21 cellular contexts compared by ENCODE assay signal in the genomic region with DNA sequence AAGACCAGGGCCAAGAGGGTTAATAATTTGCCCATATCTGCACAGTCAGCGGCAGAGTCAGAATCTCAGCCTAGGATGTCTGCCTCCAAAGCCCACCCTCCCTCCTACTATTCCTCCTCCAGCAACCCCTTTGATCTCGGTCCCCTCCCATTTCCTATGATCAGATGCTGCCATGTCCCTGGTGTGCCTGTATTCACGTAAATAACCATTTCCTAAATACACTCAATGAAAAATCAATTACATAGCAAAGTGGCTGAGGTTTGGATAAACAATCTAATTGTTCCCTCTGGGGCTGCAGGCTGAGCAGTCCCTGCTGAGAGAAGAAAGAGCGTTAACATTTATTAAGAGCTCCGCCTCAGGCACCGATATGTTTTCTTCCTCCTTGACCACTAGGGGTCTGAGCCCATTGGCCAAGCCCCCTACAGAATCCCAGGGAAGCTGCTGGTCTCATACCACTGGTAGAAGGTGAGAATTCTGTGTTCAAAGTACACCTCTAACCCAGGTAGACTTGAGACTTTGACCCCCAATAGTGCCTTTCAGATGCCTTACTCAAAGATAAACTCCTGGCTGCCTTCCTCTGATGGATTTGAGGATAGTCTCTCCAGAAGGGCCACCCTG. TPM values are rescaled to one million over a fixed set of nuclear protein-coding genes. Genes with fewer than 3 reads are reported as not detected.
DNase-seq lines count a peak whose midpoint lies in the region; ATAC-seq, FAIRE-seq and TF ChIP-seq lines count a peak whose summit lies in the region.
"Had no signal": no experiment of that assay in that cellular context is flagged by ENCODE, and none has a peak within 500 bp of the region (broad histone marks: within the 10 kb centered on the region; RNA-seq: fewer than 3 reads in every experiment).

No MANE protein-coding gene starts in this region.

- H4K20me1 ChIP-seq in HepG2 (ENCODE audit: insufficient read depth, low read length) (no peaks in the 10 kb centered on the region), OCI-LY3 (ENCODE audit: insufficient read depth, low read length) (no peaks in the 10 kb centered on the region), hepatocyte (ENCODE audit: insufficient read depth, poor library complexity, severe bottlenecking) (no peaks in the 10 kb centered on the region)

- H3K79me2 ChIP-seq in HepG2 (ENCODE audit: insufficient read depth, low read length) (no peaks in the 10 kb centered on the region), OCI-LY3 (ENCODE audit: low read length) (no peaks in the 10 kb centered on the region), hepatocyte (no peaks in the 10 kb centered on the region)

- BruUV-seq in HepG2 (replicated peaks; lab: Mats Ljungman, UMichigan): no TSS peak

- TF ChIP-seq EP300 in HepG2 (IDR thresholded peaks at IDR 0.05; ENCODE audit: low read depth in 2 of 2, low read length in 2 of 2) (no peak), HepG2 (CRISPR knock-in tag; IDR thresholded peaks at IDR 0.05; ENCODE audit: borderline replicate concordance) (no peak)

- TF ChIP-seq POLR2A in HepG2 (IDR thresholded peaks at IDR 0.05; ENCODE audit: insufficient read depth in 1 of 2, low read depth in 2 of 2, low read length in 2 of 2) (no peak), right lobe of liver (IDR thresholded peaks at IDR 0.05) (no peak)

- H3K27me3 ChIP-seq in HepG2 (ENCODE audit: control insufficient read depth in 1 of 2, insufficient read depth in 2 of 2, low read length in 2 of 2) (no peaks in the 10 kb centered on the region), right lobe of liver (no peaks in the 10 kb centered on the region), OCI-LY3 (ENCODE audit: low read depth, low read length) (0 out of 2 replicates have a peak, but pooled peaks cover 6% of the 10 kb centered on the region), hepatocyte (no peaks in the 10 kb centered on the region)
- H3K27me3 ChIP-seq: uterus had no signal

- H3K4me2 ChIP-seq in HepG2 (ENCODE audit: low read depth, low read length): no peak overlapping the region
- no peak overlapping the region for H3K4me2 ChIP-seq in OCI-LY3 (ENCODE audit: low read length)
- H3K4me2 ChIP-seq in hepatocyte: peak overlapping the region; percentile 59

- TF ChIP-seq CTCF in HepG2 (CRISPR knock-in tag; IDR thresholded peaks at IDR 0.05): no peak
- TF ChIP-seq CTCF in right lobe of liver (IDR thresholded peaks at IDR 0.05): peak in 1 of 4 donors; percentile 7
- TF ChIP-seq CTCF in OCI-LY3 (IDR thresholded peaks at IDR 0.05; ENCODE audit: low read depth, low read length): 0 out of 2 replicates have a peak, but pooled peaks have one; percentile 11
- TF ChIP-seq CTCF in hepatocyte (IDR thresholded peaks at IDR 0.05; ENCODE audit: poor library complexity): peak; percentile 12

- ATAC-seq in HepG2 (peak; percentile 62), right lobe of liver (no peak), HG02678 (IDR thresholded peaks at IDR 0.05; ENCODE audit: unreplicated experiment) (no peak)

- H3K27ac ChIP-seq in HepG2 (ENCODE audit: extremely low read length, insufficient read depth, low read length): no peak overlapping the region
- no peak overlapping the region for H3K27ac ChIP-seq in right lobe of liver
- no peak overlapping the region for H3K27ac ChIP-seq in OCI-LY3 (ENCODE audit: low read length)
- no peak overlapping the region for H3K27ac ChIP-seq in hepatocyte
- H3K27ac ChIP-seq: epithelial cell of prostate, GM23248, prostate gland, uterus had no signal

- no peak for DNase-seq in HepG2 (ENCODE audit: low spot score)
- no peak for DNase-seq in right lobe of liver
- peak; percentile 33 for DNase-seq in hepatocyte (ENCODE audit: low spot score)
- no peak for DNase-seq in NCI-H2107 (lab: John Stamatoyannopoulos, UW)
- DNase-seq in activated CD4-positive, alpha-beta T cell treated with anti-CD3 and anti-CD28 coated beads, Interleukin-2, amount 50 U/mL, for 48 hours: no peak
- no peak for DNase-seq in posterior cingulate gyrus
- DNase-seq: activated CD4-positive, alpha-beta memory T cell treated with anti-CD3 and anti-CD28 coated beads, Interleukin-2, amount 10 ng/mL, durations not matched to agents 7 days and 5 days; activated naive CD4-positive, alpha-beta T cell; central memory CD4-positive, alpha-beta T cell; DMS79 treated with DMSO at 0.1 percent for 48 hours; GM23248; hypothalamus; midbrain; NCI-H1694; stimulated activated CD4-positive, alpha-beta T cell treated with anti-CD3 and anti-CD28 coated beads, Interleukin-2, amount 100 ng/mL, for 24 hours; uterus had no signal

- H3K9me3 ChIP-seq in HepG2 (ENCODE audit: low read length) (no peaks in the 10 kb centered on the region), right lobe of liver (no peaks in the 10 kb centered on the region), OCI-LY3 (ENCODE audit: insufficient read depth, low read length) (no peaks in the 10 kb centered on the region), hepatocyte (ENCODE audit: low read depth) (no peaks in the 10 kb centered on the region)
- H3K9me3 ChIP-seq: prostate gland, uterus had no signal

- no peak overlapping the region for H2AFZ ChIP-seq in HepG2 (ENCODE audit: low read length)
- H2AFZ ChIP-seq in OCI-LY3 (ENCODE audit: low read depth, low read length): no peak overlapping the region
- H2AFZ ChIP-seq in hepatocyte: no peak overlapping the region
- H2AFZ ChIP-seq: GM23248 had no signal

- CTCF ChIA-PET in HepG2 (lab: Yijun Ruan, JAX; ENCODE audit: low intra/inter-chr PET ratio, low total read pairs): no interaction called here

- intact Hi-C loops in HepG2 (cut with micrococcal nuclease; ENCODE audit: unreplicated experiment) (no loop called here), right lobe of liver (cut with DNase I) (no loop called here), posterior cingulate gyrus (cut with DNase I) (no loop called here)

- no peak for TF ChIP-seq RAD21 in HepG2 (CRISPR knock-in tag; IDR thresholded peaks at IDR 0.05)

- H3K9me2 ChIP-seq in hepatocyte (replicated peaks; ENCODE audit: insufficient read depth): no peaks in the 10 kb centered on the region

- in situ Hi-C loops in HepG2 (cut with HindIII; ENCODE audit: extremely low pct_ligation_motif_present, low pct_unique_long_range_greater_than_20kb): no loop called here

- POLR2A ChIA-PET in HepG2 (lab: Yijun Ruan, JAX): no interaction called here

- H3K9ac ChIP-seq in HepG2 (ENCODE audit: insufficient read depth, low read depth, low read length) (no peak overlapping the region), OCI-LY3 (ENCODE audit: low read length) (no peak overlapping the region)
- H3K9ac ChIP-seq: GM23248 had no signal

- no peak for FAIRE-seq in HepG2 (lab: Jason Lieb, UNC)

- H3K4me1 ChIP-seq in HepG2 (ENCODE audit: insufficient read depth, low read length) (no peaks in the 10 kb centered on the region), right lobe of liver (no peaks in the 10 kb centered on the region), OCI-LY3 (ENCODE audit: low read length) (no peaks in the 10 kb centered on the region), hepatocyte (ENCODE audit: insufficient read depth) (peaks cover 11% of the 10 kb centered on the region)
- H3K4me1 ChIP-seq: prostate gland, uterus had no signal

- WGBS in HepG2 (ENCODE audit: low lambda C conversion rate): 26% methylated on average over 6 of the region's 6 CpGs
- WGBS in right lobe of liver (ENCODE audit: insufficient coverage, low coverage, low lambda C conversion rate, missing lambda C conversion rate): 41% methylated on average over 6 of the region's 6 CpGs
- 10% methylated on average over 6 of the region's 6 CpGs for WGBS in hepatocyte (ENCODE audit: low lambda C conversion rate, missing lambda C conversion rate)

- H3K36me3 ChIP-seq in HepG2 (replicated peaks in 1 of 2; ENCODE audit: control insufficient read depth in 1 of 2, insufficient read depth in 2 of 2, low read length in 2 of 2) (no peaks in the 10 kb centered on the region), right lobe of liver (no peaks in the 10 kb centered on the region), OCI-LY3 (replicated peaks; ENCODE audit: low read depth, low read length) (no peaks in the 10 kb centered on the region), hepatocyte (replicated peaks; ENCODE audit: insufficient read depth, low read depth) (no peaks in the 10 kb centered on the region)
- H3K36me3 ChIP-seq: prostate gland, uterus had no signal

- H3K4me3 ChIP-seq in HepG2 (replicated peaks in 1 of 3; ENCODE audit: insufficient read depth in 1 of 3, low read depth in 2 of 3, low read length in 3 of 3) (no peak overlapping the region), right lobe of liver (no peak overlapping the region), OCI-LY3 (ENCODE audit: low read length) (no peak overlapping the region), hepatocyte (no peak overlapping the region)
- H3K4me3 ChIP-seq: GM23248, prostate gland, uterus had no signal

TF ChIP-seq in HepG2, 621 proteins besides CTCF, POLR2A, EP300 and RAD21 (continues in another document):
- TF ChIP-seq SOX6 (IDR thresholded peaks at IDR 0.05) (no peak), SOX6 (CRISPR knock-in tag; IDR thresholded peaks at IDR 0.05) (no peak)

RNA-seq across cellular contexts. Expression of gene CAMK1G, which starts 34.0 kb away (rescaled TPM):
- total RNA-seq in HepG2 (2016; rRNA removed; fragmentation: Illumina TruSeq; extraction: Trizol) (not detected in 2 replicates), right lobe of liver (under 1 TPM in 4 of 6 experiments, not detected in 2; 0.17 to 0.80 (median 0.37) TPM), hepatocyte (1.0 and 1.1 TPM in 2 replicates)
- not detected in 2 replicates for total RNA-seq in HepG2 (2016; cell fraction: cytosol; rRNA removed; fragmentation: Illumina TruSeq; extraction: Trizol; ENCODE audit: low read depth)
- total RNA-seq in HepG2 (2016; cell fraction: insoluble cytoplasmic fraction; rRNA removed; fragmentation: Illumina TruSeq; extraction: Trizol): not detected in 2 replicates
- not detected in 2 replicates for total RNA-seq in HepG2 (2016; cell fraction: membrane; rRNA removed; fragmentation: Illumina TruSeq; extraction: Trizol)
- not detected in 2 replicates for total RNA-seq in HepG2 (2016; cell fraction: nucleus; rRNA removed; fragmentation: Illumina TruSeq; extraction: Trizol)
- polyA plus RNA-seq in HepG2 (2011; rRNA removed) (not detected in 2 replicates), hepatocyte (0.85 and 1.2 TPM in 2 replicates)
- polyA plus RNA-seq in HepG2 (2011; cell fraction: cytosol; rRNA removed): not detected in 2 replicates
- not detected in 2 replicates for polyA plus RNA-seq in HepG2 (2011; cell fraction: nucleus; rRNA removed)
- not detected in 2 replicates for polyA plus RNA-seq in HepG2 (2012)
- polyA plus RNA-seq in HepG2 (2016; cell fraction: cytosol; fragmentation: Illumina TruSeq; extraction: Trizol; ENCODE audit: low read depth): not detected in 2 replicates
- not detected in 2 replicates for polyA plus RNA-seq in HepG2 (2016; cell fraction: insoluble cytoplasmic fraction; fragmentation: Illumina TruSeq; extraction: Trizol; ENCODE audit: low read depth)
- not detected in 2 replicates for polyA plus RNA-seq in HepG2 (2016; cell fraction: membrane; fragmentation: Illumina TruSeq; extraction: Trizol; ENCODE audit: low read depth)
- not detected in 2 replicates for polyA plus RNA-seq in HepG2 (2016; cell fraction: nucleus; fragmentation: Illumina TruSeq; extraction: Trizol; ENCODE audit: insufficient read depth, low read depth)
- not detected in 2 replicates for polyA minus RNA-seq in HepG2 (2011; rRNA and poly(A)+ RNA removed; ENCODE audit: low replicate concordance)
- polyA minus RNA-seq in HepG2 (2011; cell fraction: cytosol; rRNA and poly(A)+ RNA removed): not detected in 2 replicates
- polyA minus RNA-seq in HepG2 (2011; cell fraction: nucleus; rRNA and poly(A)+ RNA removed): not detected in 2 replicates
- total RNA-seq: activated CD4-positive, alpha-beta memory T cell treated with anti-CD3 and anti-CD28 coated beads, Interleukin-2, amount 10 ng/mL, durations not matched to agents 7 days and 5 days; HT1080 had no signal
- polyA plus RNA-seq: GM23248 had no signal
